Comparison of ENCODE assay signal across 8 cellular contexts in genomic region chr2:46632349-46632748, GRCh38. TPM values are rescaled to one million over a fixed set of nuclear protein-coding genes. Genes with fewer than 3 reads are reported as not detected.
DNase-seq lines count a peak whose midpoint lies in the region; TF ChIP-seq lines count a peak whose summit lies in the region.

No MANE protein-coding gene starts in this region.

- peak; percentile 57 to 60 for TF ChIP-seq CTCF in mammary epithelial cell (conservative IDR thresholded peaks at IDR 0.05 in 1 of 2, IDR thresholded peaks at IDR 0.05 in 1 of 2; ENCODE audit: extremely low read depth in 1 of 2, insufficient read depth in 1 of 2, low read depth in 1 of 2, low read length in 2 of 2)

- H3K27me3 ChIP-seq in mammary epithelial cell (ENCODE audit: insufficient read depth, low read length), result peaks cover 8% of the 10 kb centered on the region

- no peaks in the 10 kb centered on the region for H3K36me3 ChIP-seq in mammary epithelial cell (ENCODE audit: insufficient read depth, low read length)

- no peak overlapping the region for H3K27ac ChIP-seq in mammary epithelial cell (ENCODE audit: insufficient read depth, low read depth, low read length)

- H4K20me1 ChIP-seq in mammary epithelial cell (ENCODE audit: insufficient read depth, low read length), result no peaks in the 10 kb centered on the region

- in situ Hi-C loops in mammary epithelial cell (cut with MboI; ENCODE audit: low sequenced_read_pairs in 2 of 2), result loop anchor here in 1 of 2 donors (25.0 kb wide), 1 partner anchor 680 kb away; no protein-coding TSS in a partner anchor

- H3K9me3 ChIP-seq in mammary epithelial cell (replicated peaks; ENCODE audit: insufficient read depth, low read length), result no peaks in the 10 kb centered on the region

- H2AFZ ChIP-seq in mammary epithelial cell (ENCODE audit: low read depth, low read length), result no peak overlapping the region

- no TSS peak for BruUV-seq in mammary epithelial cell (replicated peaks; lab: Mats Ljungman, UMichigan)

- DNase-seq in SIG-M5 treated with dmso at 0.1 percent for 504 hours (lab: John Stamatoyannopoulos, UW; ENCODE audit: unreplicated experiment) (peak; percentile 45), SIG-M5 (lab: John Stamatoyannopoulos, UW) (no peak), NCI-H1694 treated with DMSO at 0.1 percent for 48 hours (lab: John Stamatoyannopoulos, UW) (peak; percentile 68), mammary epithelial cell (peak; percentile 41), lung microvascular endothelial cell (ENCODE audit: low read depth in 2 of 2) (peak; percentile 75 to 81), posterior cingulate gyrus (no peak), hepatic stellate cell (ENCODE audit: low spot score) (no peak)
- no peak for DNase-seq in activated CD4-positive, CD25-positive, alpha-beta regulatory T cell treated with anti-CD3 and anti-CD28 coated beads, Interleukin-2, amount 50 U/mL, for 72 hours

- no peak overlapping the region for H3K4me3 ChIP-seq in mammary epithelial cell (replicated peaks in 1 of 3; ENCODE audit: insufficient read depth in 1 of 3, low read depth in 2 of 3, low read length in 3 of 3)

- CTCF ChIA-PET in mammary epithelial cell (lab: Charles Lee; ENCODE audit: low non-redundant PET), result no interaction called here

- dilution Hi-C loops in mammary epithelial cell (cut with HindIII; ENCODE audit: low sequenced_read_pairs), result no loop called here

- no peak overlapping the region for H3K9ac ChIP-seq in mammary epithelial cell (ENCODE audit: insufficient read depth, low read length)

- no peaks in the 10 kb centered on the region for H3K79me2 ChIP-seq in mammary epithelial cell (ENCODE audit: insufficient read depth, low read length)

- no peaks in the 10 kb centered on the region for H3K4me1 ChIP-seq in mammary epithelial cell (ENCODE audit: insufficient read depth, low read length)

- no peak overlapping the region for H3K4me2 ChIP-seq in mammary epithelial cell (ENCODE audit: insufficient read depth, low read depth, low read length)

- intact Hi-C loops in mammary epithelial cell (cut with micrococcal nuclease) (loop anchor here (1.0 to 2.0 kb wide), 4 partner anchors 18 to 257 kb away; no protein-coding TSS in a partner anchor), posterior cingulate gyrus (cut with DNase I) (loop anchor here (2.0 kb wide), 1 partner anchor 256 kb away; no protein-coding TSS in a partner anchor)

RNA-seq across cellular contexts. Expression of gene CRIPT, which starts 15.3 kb away (rescaled TPM):
- total RNA-seq in mammary epithelial cell, result 10 to 100 TPM in 1 of 2 donors, 1 to 10 TPM in 1; 8.3 to 13.7 TPM
- 4.5 TPM for polyA plus RNA-seq in mammary epithelial cell
- polyA minus RNA-seq in mammary epithelial cell, result 4.0 TPM
- total RNA-seq in lung microvascular endothelial cell, result 10.5 and 16.5 TPM in 2 replicates

RNA-seq across cellular contexts. Expression of gene PIGF, which starts 15.5 kb away (rescaled TPM):
- total RNA-seq in mammary epithelial cell, result 10 to 100 TPM; 23.4 to 24.2 TPM
- 23.3 TPM for polyA plus RNA-seq in mammary epithelial cell
- polyA minus RNA-seq in mammary epithelial cell, result 35.3 TPM
- 9.6 and 12.7 TPM in 2 replicates for total RNA-seq in lung microvascular endothelial cell

Comparison
In these comparisons a context has a peak if more than half of its experiments do, and no peak if none do; other contexts are left out.
1. DNase-seq: peak in SIG-M5 treated with dmso at 0.1 percent for 504 hours (single experiment), NCI-H1694 treated with DMSO at 0.1 percent for 48 hours (single experiment), mammary epithelial cell (single experiment) and lung microvascular endothelial cell (2 of 2); none in SIG-M5 (single experiment), posterior cingulate gyrus (0 of 10), hepatic stellate cell (single experiment) and activated CD4-positive, CD25-positive, alpha-beta regulatory T cell treated with anti-CD3 and anti-CD28 coated beads, Interleukin-2, amount 50 U/mL, for 72 hours (single experiment).